1 cellular context compared by ENCODE assay signal in the genomic region with DNA sequence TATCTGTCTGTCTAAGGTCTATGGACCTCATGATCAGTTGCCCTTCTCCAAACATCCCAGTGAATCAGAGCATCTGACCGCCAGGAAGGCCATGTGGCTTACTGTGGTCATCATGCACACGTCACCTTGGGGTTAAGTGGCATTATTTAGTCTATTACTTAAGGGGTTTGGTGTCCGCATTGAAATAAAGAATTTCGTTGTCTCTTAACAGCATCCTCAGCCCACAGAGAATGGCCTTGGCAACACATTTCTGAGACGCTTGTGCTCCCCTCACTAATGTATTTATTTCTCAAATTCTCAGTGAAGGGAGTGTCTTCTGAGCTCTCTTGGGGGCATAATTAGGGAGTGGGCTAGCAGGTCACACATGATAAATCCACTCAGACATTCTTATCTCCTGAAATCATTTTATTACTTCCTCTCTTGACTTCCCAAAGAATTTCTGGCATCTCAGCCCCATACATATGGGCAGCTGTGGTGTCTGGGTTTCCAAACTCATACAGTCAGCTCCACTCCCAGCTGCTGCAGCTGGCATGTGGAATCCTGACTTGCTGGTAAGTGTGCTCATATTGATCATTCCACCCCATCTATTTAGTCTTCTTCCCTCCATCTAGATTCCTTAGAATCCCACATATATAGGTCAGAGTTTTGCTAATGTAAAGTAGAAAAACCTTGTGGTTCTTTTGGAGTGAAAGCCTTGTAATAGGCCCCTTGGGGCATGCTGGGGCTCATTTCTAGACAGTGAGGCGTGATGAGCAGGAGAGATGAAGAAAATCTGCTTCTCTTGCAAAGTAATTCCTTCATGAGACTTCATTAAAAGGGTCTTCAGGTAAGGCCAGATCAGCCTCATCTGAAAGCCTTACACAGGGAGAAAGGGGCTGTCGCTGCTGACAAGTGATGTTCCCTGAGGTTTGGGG.
TF ChIP-seq lines count a peak whose summit lies in the region.

No MANE protein-coding gene starts in this region.

TF ChIP-seq in WTC11, 78 proteins besides CTCF, POLR2A, EP300 and RAD21 (continued from another document):
- TF ChIP-seq, protein P1, sequence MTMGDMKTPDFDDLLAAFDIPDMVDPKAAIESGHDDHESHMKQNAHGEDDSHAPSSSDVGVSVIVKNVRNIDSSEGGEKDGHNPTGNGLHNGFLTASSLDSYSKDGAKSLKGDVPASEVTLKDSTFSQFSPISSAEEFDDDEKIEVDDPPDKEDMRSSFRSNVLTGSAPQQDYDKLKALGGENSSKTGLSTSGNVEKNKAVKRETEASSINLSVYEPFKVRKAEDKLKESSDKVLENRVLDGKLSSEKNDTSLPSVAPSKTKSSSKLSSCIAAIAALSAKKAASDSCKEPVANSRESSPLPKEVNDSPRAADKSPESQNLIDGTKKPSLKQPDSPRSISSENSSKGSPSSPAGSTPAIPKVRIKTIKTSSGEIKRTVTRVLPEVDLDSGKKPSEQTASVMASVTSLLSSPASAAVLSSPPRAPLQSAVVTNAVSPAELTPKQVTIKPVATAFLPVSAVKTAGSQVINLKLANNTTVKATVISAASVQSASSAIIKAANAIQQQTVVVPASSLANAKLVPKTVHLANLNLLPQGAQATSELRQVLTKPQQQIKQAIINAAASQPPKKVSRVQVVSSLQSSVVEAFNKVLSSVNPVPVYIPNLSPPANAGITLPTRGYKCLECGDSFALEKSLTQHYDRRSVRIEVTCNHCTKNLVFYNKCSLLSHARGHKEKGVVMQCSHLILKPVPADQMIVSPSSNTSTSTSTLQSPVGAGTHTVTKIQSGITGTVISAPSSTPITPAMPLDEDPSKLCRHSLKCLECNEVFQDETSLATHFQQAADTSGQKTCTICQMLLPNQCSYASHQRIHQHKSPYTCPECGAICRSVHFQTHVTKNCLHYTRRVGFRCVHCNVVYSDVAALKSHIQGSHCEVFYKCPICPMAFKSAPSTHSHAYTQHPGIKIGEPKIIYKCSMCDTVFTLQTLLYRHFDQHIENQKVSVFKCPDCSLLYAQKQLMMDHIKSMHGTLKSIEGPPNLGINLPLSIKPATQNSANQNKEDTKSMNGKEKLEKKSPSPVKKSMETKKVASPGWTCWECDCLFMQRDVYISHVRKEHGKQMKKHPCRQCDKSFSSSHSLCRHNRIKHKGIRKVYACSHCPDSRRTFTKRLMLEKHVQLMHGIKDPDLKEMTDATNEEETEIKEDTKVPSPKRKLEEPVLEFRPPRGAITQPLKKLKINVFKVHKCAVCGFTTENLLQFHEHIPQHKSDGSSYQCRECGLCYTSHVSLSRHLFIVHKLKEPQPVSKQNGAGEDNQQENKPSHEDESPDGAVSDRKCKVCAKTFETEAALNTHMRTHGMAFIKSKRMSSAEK (CRISPR knock-in tag; IDR thresholded peaks at IDR 0.05; ENCODE audit: borderline replicate concordance): no peak
- TF ChIP-seq SMAD4 (CRISPR knock-in tag; IDR thresholded peaks at IDR 0.05) (no peak), EMX1 (CRISPR knock-in tag; IDR thresholded peaks at IDR 0.05) (no peak), CREB1 (CRISPR knock-in tag; IDR thresholded peaks at IDR 0.05) (no peak), ETV6 (CRISPR knock-in tag; IDR thresholded peaks at IDR 0.05) (no peak), GTF2I (CRISPR knock-in tag; conservative IDR thresholded peaks at IDR 0.05) (no peak), ATF1 (CRISPR knock-in tag; IDR thresholded peaks at IDR 0.05) (no peak), MYBL2 (CRISPR knock-in tag; IDR thresholded peaks at IDR 0.05) (no peak), NFYB (CRISPR knock-in tag; conservative IDR thresholded peaks at IDR 0.05; ENCODE audit: low read depth) (no peak), RORB (CRISPR knock-in tag; IDR thresholded peaks at IDR 0.05) (no peak), ZNF138 (CRISPR knock-in tag; conservative IDR thresholded peaks at IDR 0.05) (no peak), NFE2L1 (CRISPR knock-in tag; IDR thresholded peaks at IDR 0.05) (no peak)
- TF ChIP-seq, protein P2, sequence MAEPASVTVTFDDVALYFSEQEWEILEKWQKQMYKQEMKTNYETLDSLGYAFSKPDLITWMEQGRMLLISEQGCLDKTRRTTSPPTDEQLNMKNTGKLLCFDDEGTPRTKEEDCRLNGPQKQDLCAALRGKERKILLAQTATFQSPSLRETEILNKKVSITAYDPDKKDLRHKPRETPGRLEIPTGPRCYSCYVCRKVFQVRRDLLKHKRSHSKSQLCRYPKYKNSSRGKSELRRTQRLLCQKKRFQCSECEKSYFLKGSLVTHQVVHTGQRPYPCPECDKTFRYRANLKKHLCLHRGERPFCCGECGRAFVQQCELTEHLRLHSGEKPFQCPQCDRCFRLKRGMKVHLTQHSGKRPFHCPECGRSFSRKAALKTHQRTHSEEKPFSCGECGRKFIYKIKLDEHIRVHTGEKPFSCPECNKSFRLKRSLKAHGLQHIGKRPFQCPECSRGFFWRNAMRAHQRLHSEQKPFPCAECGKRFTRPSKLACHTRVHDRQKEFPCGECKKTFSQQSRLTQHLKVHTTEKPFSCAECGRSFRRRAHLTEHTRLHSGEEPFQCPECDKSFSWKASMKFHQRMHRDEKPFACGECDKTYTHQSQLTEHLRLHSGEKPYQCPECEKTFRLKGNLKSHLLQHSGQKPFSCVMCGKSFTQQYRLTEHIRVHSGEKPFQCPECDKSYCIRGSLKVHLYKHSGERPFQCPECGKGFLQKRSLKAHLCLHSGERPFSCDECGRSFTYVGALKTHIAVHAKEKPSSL (CRISPR knock-in tag; conservative IDR thresholded peaks at IDR 0.05): no peak
- TF ChIP-seq, protein P3, sequence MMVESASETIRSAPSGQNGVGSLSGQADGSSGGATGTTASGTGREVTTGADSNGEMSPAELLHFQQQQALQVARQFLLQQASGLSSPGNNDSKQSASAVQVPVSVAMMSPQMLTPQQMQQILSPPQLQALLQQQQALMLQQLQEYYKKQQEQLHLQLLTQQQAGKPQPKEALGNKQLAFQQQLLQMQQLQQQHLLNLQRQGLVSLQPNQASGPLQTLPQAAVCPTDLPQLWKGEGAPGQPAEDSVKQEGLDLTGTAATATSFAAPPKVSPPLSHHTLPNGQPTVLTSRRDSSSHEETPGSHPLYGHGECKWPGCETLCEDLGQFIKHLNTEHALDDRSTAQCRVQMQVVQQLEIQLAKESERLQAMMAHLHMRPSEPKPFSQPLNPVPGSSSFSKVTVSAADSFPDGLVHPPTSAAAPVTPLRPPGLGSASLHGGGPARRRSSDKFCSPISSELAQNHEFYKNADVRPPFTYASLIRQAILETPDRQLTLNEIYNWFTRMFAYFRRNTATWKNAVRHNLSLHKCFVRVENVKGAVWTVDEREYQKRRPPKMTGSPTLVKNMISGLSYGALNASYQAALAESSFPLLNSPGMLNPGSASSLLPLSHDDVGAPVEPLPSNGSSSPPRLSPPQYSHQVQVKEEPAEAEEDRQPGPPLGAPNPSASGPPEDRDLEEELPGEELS (CRISPR knock-in tag; IDR thresholded peaks at IDR 0.05): no peak
- TF ChIP-seq, protein P4, sequence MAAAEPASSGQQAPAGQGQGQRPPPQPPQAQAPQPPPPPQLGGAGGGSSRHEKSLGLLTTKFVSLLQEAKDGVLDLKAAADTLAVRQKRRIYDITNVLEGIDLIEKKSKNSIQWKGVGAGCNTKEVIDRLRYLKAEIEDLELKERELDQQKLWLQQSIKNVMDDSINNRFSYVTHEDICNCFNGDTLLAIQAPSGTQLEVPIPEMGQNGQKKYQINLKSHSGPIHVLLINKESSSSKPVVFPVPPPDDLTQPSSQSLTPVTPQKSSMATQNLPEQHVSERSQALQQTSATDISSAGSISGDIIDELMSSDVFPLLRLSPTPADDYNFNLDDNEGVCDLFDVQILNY (CRISPR knock-in tag; IDR thresholded peaks at IDR 0.05): no peak
- TF ChIP-seq, protein P5, sequence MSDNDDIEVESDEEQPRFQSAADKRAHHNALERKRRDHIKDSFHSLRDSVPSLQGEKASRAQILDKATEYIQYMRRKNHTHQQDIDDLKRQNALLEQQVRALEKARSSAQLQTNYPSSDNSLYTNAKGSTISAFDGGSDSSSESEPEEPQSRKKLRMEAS (CRISPR knock-in tag; IDR thresholded peaks at IDR 0.05): no peak
- TF ChIP-seq, protein P6, sequence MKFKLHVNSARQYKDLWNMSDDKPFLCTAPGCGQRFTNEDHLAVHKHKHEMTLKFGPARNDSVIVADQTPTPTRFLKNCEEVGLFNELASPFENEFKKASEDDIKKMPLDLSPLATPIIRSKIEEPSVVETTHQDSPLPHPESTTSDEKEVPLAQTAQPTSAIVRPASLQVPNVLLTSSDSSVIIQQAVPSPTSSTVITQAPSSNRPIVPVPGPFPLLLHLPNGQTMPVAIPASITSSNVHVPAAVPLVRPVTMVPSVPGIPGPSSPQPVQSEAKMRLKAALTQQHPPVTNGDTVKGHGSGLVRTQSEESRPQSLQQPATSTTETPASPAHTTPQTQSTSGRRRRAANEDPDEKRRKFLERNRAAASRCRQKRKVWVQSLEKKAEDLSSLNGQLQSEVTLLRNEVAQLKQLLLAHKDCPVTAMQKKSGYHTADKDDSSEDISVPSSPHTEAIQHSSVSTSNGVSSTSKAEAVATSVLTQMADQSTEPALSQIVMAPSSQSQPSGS (CRISPR knock-in tag; IDR thresholded peaks at IDR 0.05; ENCODE audit: borderline replicate concordance, low read depth): no peak
